Comparison of ENCODE assay signal across 8 cellular contexts in the genomic region with DNA sequence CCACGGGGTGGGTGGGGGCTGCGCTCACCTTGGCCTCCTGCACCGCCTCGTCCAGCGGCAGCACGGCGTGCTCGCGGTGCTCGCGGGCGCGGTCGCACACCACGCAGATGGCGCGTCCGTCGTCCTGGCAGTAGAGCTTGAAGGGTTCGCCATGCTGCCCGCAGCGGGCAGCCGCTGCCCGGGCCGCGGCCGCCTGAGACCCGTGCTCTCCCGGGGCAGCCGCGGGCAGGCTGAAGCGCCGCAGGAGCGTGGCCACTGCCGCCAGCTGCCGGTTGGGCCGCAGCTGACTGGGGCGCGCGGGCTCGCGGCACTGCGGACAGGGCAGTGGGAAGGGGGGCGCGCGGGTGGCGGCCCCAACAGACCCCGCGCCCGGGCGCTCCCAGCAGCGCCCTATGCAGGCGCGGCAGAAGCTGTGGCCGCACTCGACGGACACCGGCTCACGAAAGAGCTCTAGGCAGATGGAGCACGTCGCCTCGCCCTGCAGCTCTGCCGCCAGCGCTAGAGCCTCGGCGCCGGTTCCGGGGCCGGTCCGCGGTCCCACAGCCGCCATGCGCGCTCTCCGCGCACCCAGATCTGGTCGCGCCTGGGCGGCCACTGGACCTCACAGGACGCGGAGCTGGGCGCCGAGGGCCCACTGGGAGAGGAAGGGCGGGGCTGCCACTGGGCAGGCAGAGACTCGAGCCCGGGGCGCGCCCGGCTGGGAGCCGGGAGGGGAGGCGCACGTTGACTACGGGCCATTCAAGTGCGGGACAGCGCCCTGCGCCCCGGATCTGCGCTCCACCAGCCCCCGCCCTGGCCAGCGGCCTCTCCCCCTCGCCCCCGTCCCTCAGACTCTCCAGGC. TPM values are rescaled to one million over a fixed set of nuclear protein-coding genes. Genes with fewer than 3 reads are reported as not detected.
A peak's percentile ranks its signal among the peaks of the same experiment; 100 is the strongest.
DNase-seq lines count a peak whose midpoint lies in the region; ATAC-seq, FAIRE-seq and TF ChIP-seq lines count a peak whose summit lies in the region.

TRIM7 (minus strand) TSS at position 636 of the 841 bp plus-strand sequence; CDS start at position 550, 86 bp downstream.

- DNase-seq in Caki2 (ENCODE audit: low read depth) = peak; percentile 83
- DNase-seq in OCI-LY7 (ENCODE audit: low spot score) = no peak
- peak; percentile 59 for DNase-seq in dermis blood vessel endothelial cell
- DNase-seq in urothelium cell line (ENCODE audit: low spot score) = peak; percentile 62
- no peak for DNase-seq in NCI-H146 treated with DMSO at 0.1 percent for 48 hours (lab: John Stamatoyannopoulos, UW; ENCODE audit: unreplicated experiment)
- DNase-seq in SKM-1 (lab: John Stamatoyannopoulos, UW; ENCODE audit: unreplicated experiment) = no peak

- H3K4me1 ChIP-seq in OCI-LY7 (ENCODE audit: insufficient read depth, low read length, poor library complexity, severe bottlenecking) (peaks cover 47% of the 10 kb centered on the region), mesodermal cell (ENCODE audit: control insufficient read depth, insufficient read depth, low read length, poor library complexity, severe bottlenecking) (peaks cover 7% of the 10 kb centered on the region)

- in situ Hi-C loops in Caki2 (cut with HindIII; ENCODE audit: low pct_unique_long_range_greater_than_20kb, low sequenced_read_pairs) = no loop called here

- peak within 1 kb of the TSS; percentile 80 for H3K4me2 ChIP-seq in OCI-LY7 (ENCODE audit: low read length)

- no peaks in the 10 kb centered on the region for H3K79me2 ChIP-seq in OCI-LY7 (ENCODE audit: insufficient read depth, low read depth, low read length)

- 0 to 1% methylated on average over 51 to 69 of the region's 102 CpGs for WGBS in mesodermal cell (ENCODE audit: insufficient coverage in 2 of 2), 2 experiments

- intact Hi-C loops in OCI-LY7 (cut with micrococcal nuclease; ENCODE audit: unreplicated experiment) = no loop called here

- BruUV-seq in OCI-LY7 (replicated peaks; lab: Mats Ljungman, UMichigan) = no TSS peak

- no peaks in the 10 kb centered on the region for H3K36me3 ChIP-seq in OCI-LY7 (ENCODE audit: insufficient read depth, low read length)
- no peaks in the 10 kb centered on the region for H3K36me3 ChIP-seq in mesodermal cell (ENCODE audit: control insufficient read depth, insufficient read depth, low read length)

- no peaks in the 10 kb centered on the region for H4K20me1 ChIP-seq in OCI-LY7 (ENCODE audit: insufficient read depth, low read length)

- H3K9me2 ChIP-seq in OCI-LY7 (ENCODE audit: insufficient read depth, low read length) = no peaks in the 10 kb centered on the region

- no peak within 1 kb of the TSS for H3K27ac ChIP-seq in OCI-LY7 (ENCODE audit: low read depth, low read length, poor library complexity, severe bottlenecking)
- H3K27ac ChIP-seq in mesodermal cell (ENCODE audit: low read depth, low read length, severe bottlenecking) = no peak within 1 kb of the TSS

- no peaks in the 10 kb centered on the region for H3K9me3 ChIP-seq in OCI-LY7 (ENCODE audit: low read length)
- H3K9me3 ChIP-seq in mesodermal cell (ENCODE audit: control insufficient read depth, low read length) = no peaks in the 10 kb centered on the region

- H3K4me3 ChIP-seq in OCI-LY7 (ENCODE audit: low read depth, low read length, poor library complexity, severe bottlenecking) = peak within 1 kb of the TSS; percentile 79
- H3K4me3 ChIP-seq in mesodermal cell (ENCODE audit: extremely low read depth, insufficient read depth, low read length, poor library complexity, severe bottlenecking) = peak within 1 kb of the TSS; percentile 56

- FAIRE-seq in urothelium cell line (lab: Jason Lieb, UNC) = no peak

- TF ChIP-seq CTCF in OCI-LY7 (conservative IDR thresholded peaks at IDR 0.05; ENCODE audit: low read length) = no peak

- no peak for ATAC-seq in GM21723 (IDR thresholded peaks at IDR 0.05; ENCODE audit: unreplicated experiment)

- CTCF ChIA-PET in OCI-LY7 (lab: Charles Lee; ENCODE audit: unreplicated experiment) = no interaction called here

- POLR2A ChIA-PET in OCI-LY7 (lab: Charles Lee) = no interaction called here

- H2AFZ ChIP-seq in OCI-LY7 (ENCODE audit: low read length) = peak within 1 kb of the TSS; percentile 37; the same call in 1 of the 2 replicates

RNA-seq across cellular contexts. Expression of gene TRIM7, which starts in this region (rescaled TPM):
- 56.2 and 62.2 TPM in 2 replicates for total RNA-seq in Caki2 (2014; rRNA removed; shearing (Covaris generic); ENCODE audit: low replicate concordance)
- total RNA-seq in OCI-LY7 (2014; rRNA removed; shearing (Covaris generic)) = 0.22 and 0.44 TPM in 2 replicates
- 1.8 and 2.2 TPM in 2 replicates for total RNA-seq in OCI-LY7 (2022)
- 2.7 and 5.2 TPM in 2 replicates for total RNA-seq in dermis blood vessel endothelial cell
- 0.37 TPM for polyA plus RNA-seq in mesodermal cell (2013, experiment 1 of 2)
- polyA plus RNA-seq in mesodermal cell (2013, experiment 2 of 2) = not detected

Comparison
In these comparisons a context has a peak if more than half of its experiments do, and no peak if none do; other contexts are left out.
1. DNase-seq: peak in Caki2 (single experiment), dermis blood vessel endothelial cell (single experiment) and urothelium cell line (single experiment); none in OCI-LY7 (single experiment), NCI-H146 treated with DMSO at 0.1 percent for 48 hours (single experiment) and SKM-1 (single experiment).